In the genomic region with DNA sequence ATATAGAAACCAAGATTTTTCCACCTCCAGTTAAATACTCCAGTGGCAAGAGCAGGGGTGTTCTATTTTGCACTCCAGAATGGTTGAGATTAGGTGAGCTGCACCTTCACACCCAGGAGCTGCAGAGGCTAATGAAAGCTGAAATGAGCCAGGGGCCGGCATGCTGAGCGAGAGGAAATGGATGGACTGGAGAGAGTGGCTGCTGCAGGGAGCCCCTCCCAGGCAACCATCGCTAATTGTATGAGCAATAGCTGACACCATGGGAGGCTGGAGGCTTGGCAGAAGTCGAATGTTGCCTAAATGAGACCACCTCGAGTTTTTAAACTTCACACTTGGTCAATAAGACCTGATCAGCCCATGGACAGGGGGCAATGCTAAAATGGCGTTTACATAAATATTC, we compare ENCODE assay signal across 18 cellular contexts.
DNase-seq lines count a peak whose midpoint lies in the region; ATAC-seq, FAIRE-seq and TF ChIP-seq lines count a peak whose summit lies in the region.
"Had no signal": no experiment of that assay in that cellular context is flagged by ENCODE, and none has a peak within 500 bp of the region (broad histone marks: within the 10 kb centered on the region; RNA-seq: fewer than 3 reads in every experiment).

No MANE protein-coding gene starts in this region.

- no peaks in the 10 kb centered on the region for H3K9me3 Mint-ChIP-seq in astrocyte (ENCODE audit: unreplicated experiment)
- H3K9me3 Mint-ChIP-seq: CD4-positive, alpha-beta T cell had no signal

- H3K4me1 Mint-ChIP-seq in astrocyte (ENCODE audit: low read depth, unreplicated experiment): peaks cover 23% of the 10 kb centered on the region
- H3K4me1 Mint-ChIP-seq: B cell had no signal

- CTCF ChIA-PET in A673 (lab: Charles Lee): interaction anchor here (0.6 kb wide), 1 partner anchor 189 kb away, joined by 3 read pairs; no protein-coding TSS in a partner anchor

- TF ChIP-seq POLR2A in erythroblast (IDR thresholded peaks at IDR 0.05; ENCODE audit: low read length) (no peak), GM12891 (IDR thresholded peaks at IDR 0.05; ENCODE audit: low read depth, low read length) (no peak)

- no peak for TF ChIP-seq CTCF in A673 (conservative IDR thresholded peaks at IDR 0.05; ENCODE audit: low read depth, low read length)
- no peak for TF ChIP-seq CTCF in astrocyte (IDR thresholded peaks at IDR 0.05; ENCODE audit: insufficient read depth, low read depth, low read length)
- no peak for TF ChIP-seq CTCF in lower lobe of right lung (IDR thresholded peaks at IDR 0.05)

- H3K36me3 Mint-ChIP-seq in astrocyte (ENCODE audit: low read depth, unreplicated experiment): no peaks in the 10 kb centered on the region

- BruUV-seq in A673 (replicated peaks; lab: Mats Ljungman, UMichigan): no TSS peak

- intact Hi-C loops in A673 (cut with micrococcal nuclease; ENCODE audit: unreplicated experiment) (no loop called here), lower lobe of right lung (cut with DNase I) (no loop called here)

- H3K9me3 ChIP-seq in A673 (ENCODE audit: low read depth, low read length, poor library complexity, severe bottlenecking) (no peaks in the 10 kb centered on the region), astrocyte (ENCODE audit: insufficient read depth, low read depth, low read length) (no peaks in the 10 kb centered on the region), lower lobe of right lung (no peaks in the 10 kb centered on the region)

- no peaks in the 10 kb centered on the region for H3K27me3 ChIP-seq in A673 (replicated peaks; ENCODE audit: insufficient read depth, low read depth, low read length, poor library complexity)
- no peaks in the 10 kb centered on the region for H3K27me3 ChIP-seq in H7 (ENCODE audit: control insufficient read depth, insufficient read depth, low read length)
- H3K27me3 ChIP-seq in astrocyte (ENCODE audit: insufficient read depth, low read length): no peaks in the 10 kb centered on the region
- no peaks in the 10 kb centered on the region for H3K27me3 ChIP-seq in lower lobe of right lung (ENCODE audit: low read depth)

- POLR2A ChIA-PET in A673 (lab: Charles Lee; ENCODE audit: low non-redundant PET): no interaction called here

- no peak overlapping the region for H3K4me2 ChIP-seq in astrocyte (ENCODE audit: low read length)

- peaks cover 2% of the 10 kb centered on the region for H3K27me3 Mint-ChIP-seq in astrocyte (ENCODE audit: low read depth, unreplicated experiment)

- no peaks in the 10 kb centered on the region for H4K20me1 ChIP-seq in astrocyte (ENCODE audit: insufficient read depth, low read length)

- H3K4me1 ChIP-seq in A673 (ENCODE audit: insufficient read depth, low read length, poor library complexity, severe bottlenecking) (no peaks in the 10 kb centered on the region), astrocyte (ENCODE audit: insufficient read depth, low read length) (peaks cover 8% of the 10 kb centered on the region), lower lobe of right lung (no peaks in the 10 kb centered on the region)

- no peak overlapping the region for H3K4me3 Mint-ChIP-seq in astrocyte (ENCODE audit: unreplicated experiment)
- H3K4me3 Mint-ChIP-seq: B cell; CD4-positive, alpha-beta T cell; HFFc6 had no signal

- H3K9ac ChIP-seq in astrocyte (ENCODE audit: low read length): no peak overlapping the region

- H3K27ac Mint-ChIP-seq in astrocyte (ENCODE audit: unreplicated experiment): peak overlapping the region; percentile 41
- H3K27ac Mint-ChIP-seq: B cell; CD4-positive, alpha-beta T cell; HFFc6 had no signal

- DNase-seq in A673 (ENCODE audit: low spot score) (peak; percentile 37), H7 (peak; percentile 17), astrocyte (ENCODE audit: low read depth) (no peak), islet precursor cell (peak; percentile 46), erythroblast (lab: John Stamatoyannopoulos, UW) (no peak), lower lobe of right lung (no peak), GM12891 (ENCODE audit: insufficient read length, low spot score) (no peak)
- DNase-seq: C1 segment of cervical spinal cord; Calu3; CD4-positive, alpha-beta T cell; DMS 273 treated with DMSO at 0.1 percent for 48 hours; GOT3; HCEC 1CT; HFFc6 had no signal

- no peaks in the 10 kb centered on the region for H3K79me2 ChIP-seq in astrocyte (ENCODE audit: insufficient read depth, low read length)

- no peak for FAIRE-seq in astrocyte (lab: Jason Lieb, UNC)
- no peak for FAIRE-seq in GM12891 (lab: Jason Lieb, UNC)
- FAIRE-seq: GM12878, HepG2, HTR-8/SVneo had no signal

- H3K36me3 ChIP-seq in A673 (ENCODE audit: insufficient read depth, low read length, poor library complexity, severe bottlenecking): no peaks in the 10 kb centered on the region
- H3K36me3 ChIP-seq in H7 (replicated peaks; ENCODE audit: control insufficient read depth, insufficient read depth, low read length): no peaks in the 10 kb centered on the region
- no peaks in the 10 kb centered on the region for H3K36me3 ChIP-seq in astrocyte (ENCODE audit: insufficient read depth, low read length)
- no peaks in the 10 kb centered on the region for H3K36me3 ChIP-seq in lower lobe of right lung

- no peak for ATAC-seq in lower lobe of right lung
- ATAC-seq: GM12878, HepG2 had no signal

- H3K4me3 ChIP-seq in A673 (ENCODE audit: low read depth, low read length, poor library complexity, severe bottlenecking) (no peak overlapping the region), H7 (ENCODE audit: insufficient read depth, low read depth, low read length) (no peak overlapping the region), astrocyte (ENCODE audit: insufficient read depth, low read depth, low read length) (no peak overlapping the region), lower lobe of right lung (no peak overlapping the region)
- H3K4me3 ChIP-seq: GM12878 had no signal

- H2AFZ ChIP-seq in astrocyte (ENCODE audit: low read depth, low read length): no peak overlapping the region

- H3K27ac ChIP-seq in A673 (ENCODE audit: low read depth, low read length, poor library complexity, severe bottlenecking): no peak overlapping the region
- no peak overlapping the region for H3K27ac ChIP-seq in astrocyte (ENCODE audit: low read depth, low read length)
- no peak overlapping the region for H3K27ac ChIP-seq in lower lobe of right lung

TF ChIP-seq in GM12891, 5 proteins besides CTCF, POLR2A, EP300 and RAD21:
- TF ChIP-seq SPI1 (IDR thresholded peaks at IDR 0.05; ENCODE audit: low read depth, low read length) (no peak), POU2F2 (IDR thresholded peaks at IDR 0.05; ENCODE audit: low read depth, low read length) (no peak)

Comparison
In these comparisons a context has a peak if more than half of its experiments do, and no peak if none do; other contexts are left out.
1. DNase-seq: peak in A673 (single experiment), H7 (single experiment) and islet precursor cell (single experiment); none in astrocyte (single experiment), erythroblast (0 of 2), lower lobe of right lung (single experiment) and GM12891 (single experiment).